Comparison of ENCODE assay signal across 8 cellular contexts in genomic region chr22:19479358-19480172, GRCh38. TPM values are rescaled to one million over a fixed set of nuclear protein-coding genes. Genes with fewer than 3 reads are reported as not detected.
DNase-seq lines count a peak whose midpoint lies in the region; ATAC-seq, FAIRE-seq and TF ChIP-seq lines count a peak whose summit lies in the region.

Gene CDC45 (plus strand): TSS chr22:19479920. CDS start chr22:19479969, 49 bp downstream.

- TF ChIP-seq POLR2A in GM12891 (IDR thresholded peaks at IDR 0.05; ENCODE audit: low read depth, low read length) (no peak), transverse colon (IDR thresholded peaks at IDR 0.05) (no peak)

- CTCF ChIA-PET in T-cell (lab: Charles Lee), result interaction anchor here (0.6 to 2.2 kb wide), 6 partner anchors 19 to 456 kb away, joined by 3 to 7 read pairs (median 6); partner anchors contain the start of gene ESS2 (in 1 of the 2)

- WGBS in adipose tissue, 3 donors, result 0 to 1% (median 0%) methylated on average over 49 to 50 of the region's 50 CpGs
- 0% methylated on average over 14 to 49 of the region's 50 CpGs for WGBS in transverse colon (ENCODE audit: low coverage in 1 of 2), 2 donors

- H3K9ac ChIP-seq in parathyroid adenoma, result peak within 1 kb of the TSS; percentile 37

- H2AFZ ChIP-seq in parathyroid adenoma, result peak within 1 kb of the TSS; percentile 81

- peak within 1 kb of the TSS; percentile 84 to 93 (median 93) for H3K4me3 Mint-ChIP-seq in T-cell

- peaks cover 7% of the 10 kb centered on the region for H3K36me3 Mint-ChIP-seq in T-cell

- peaks cover 5% of the 10 kb centered on the region for H3K4me1 ChIP-seq in cardiac muscle cell (ENCODE audit: low read depth)
- peaks cover 4% of the 10 kb centered on the region for H3K4me1 ChIP-seq in parathyroid adenoma
- peaks cover 16 to 22% (median 21%) of the 10 kb centered on the region in 4 donors for H3K4me1 ChIP-seq in transverse colon

- H3K27me3 ChIP-seq in cardiac muscle cell (no peaks in the 10 kb centered on the region), parathyroid adenoma (ENCODE audit: control insufficient read depth, insufficient read depth, low read length) (no peaks in the 10 kb centered on the region), transverse colon (no peaks in the 10 kb centered on the region)

- H3K9me3 ChIP-seq in cardiac muscle cell (ENCODE audit: low read depth) (no peaks in the 10 kb centered on the region), parathyroid adenoma (ENCODE audit: control insufficient read depth, low read length) (no peaks in the 10 kb centered on the region), transverse colon (no peaks in the 10 kb centered on the region)

- H3K79me2 ChIP-seq in parathyroid adenoma, result peaks cover 6% of the 10 kb centered on the region

- no peaks in the 10 kb centered on the region for H3K9me3 Mint-ChIP-seq in T-cell

- intact Hi-C loops in transverse colon (cut with DNase I; ENCODE audit: low total_unique reads), result no loop called here

- peak within 1 kb of the TSS; percentile 100 for H3K4me2 ChIP-seq in parathyroid adenoma (ENCODE audit: low read length)

- TF ChIP-seq CTCF in cardiac muscle cell (IDR thresholded peaks at IDR 0.05; ENCODE audit: low read depth, low read length), result no peak
- no peak for TF ChIP-seq CTCF in parathyroid adenoma (IDR thresholded peaks at IDR 0.05)
- no peak for TF ChIP-seq CTCF in transverse colon (IDR thresholded peaks at IDR 0.05)

- H3K4me3 ChIP-seq in cardiac muscle cell (peak within 1 kb of the TSS; percentile 52), parathyroid adenoma (ENCODE audit: low read depth, low read length) (peak within 1 kb of the TSS; percentile 82), transverse colon (peak within 1 kb of the TSS; percentile 67 to 87 (median 73))

- POLR2A ChIA-PET in T-cell (lab: Charles Lee), result interaction anchor here in 1 of 2 donors (0.6 to 0.7 kb wide), 2 partner anchors 381 to 1483 kb away, joined by 3 to 5 read pairs; no protein-coding TSS in a partner anchor

- H3K4me1 Mint-ChIP-seq in T-cell, result peaks cover 33 to 36% (median 33%) of the 10 kb centered on the region in 3 donors

- ATAC-seq in HG02840 (IDR thresholded peaks at IDR 0.05; ENCODE audit: low FRiP score, unreplicated experiment) (peak; percentile 84), T-cell (replicated peaks in 1 of 4) (peak; percentile 90 to 93 (median 92))

- H3K27ac ChIP-seq in adipose tissue (ENCODE audit: low read depth, low read length) (peak within 1 kb of the TSS; percentile 98), cardiac muscle cell (peak within 1 kb of the TSS; percentile 97), parathyroid adenoma (peak within 1 kb of the TSS; percentile 97), transverse colon (peak within 1 kb of the TSS; percentile 86 to 96 (median 90))

- peak within 1 kb of the TSS; percentile 100 for H3K27ac Mint-ChIP-seq in T-cell

- no peak for TF ChIP-seq EP300 in transverse colon (IDR thresholded peaks at IDR 0.05; ENCODE audit: low read depth)

- peak; percentile 89 for FAIRE-seq in GM12891 (lab: Jason Lieb, UNC)

- H3K36me3 ChIP-seq in cardiac muscle cell (no peaks in the 10 kb centered on the region), parathyroid adenoma (ENCODE audit: control insufficient read depth, insufficient read depth, low read length) (no peaks in the 10 kb centered on the region), transverse colon (no peaks in the 10 kb centered on the region)

- H3K27me3 Mint-ChIP-seq in T-cell, result no peaks in the 10 kb centered on the region

- in situ Hi-C loops in transverse colon (cut with MboI; ENCODE audit: low pct_ligation_motif_present in 1 of 4, low pct_unique_long_range_greater_than_20kb in 1 of 4, low sequenced_read_pairs in 3 of 4), result no loop called here

- DNase-seq in GM12891 (ENCODE audit: insufficient read length, low spot score), result peak; percentile 95
- peak; percentile 89 for DNase-seq in NCI-H1436 treated with DMSO at 0.1 percent for 48 hours (lab: John Stamatoyannopoulos, UW)
- peak; percentile 86 to 96 (median 92) for DNase-seq in T-cell
- DNase-seq in cardiac muscle cell (ENCODE audit: low read depth in 1 of 2, low spot score in 1 of 2), result peak; percentile 98 to 99
- DNase-seq in transverse colon, result peak; percentile 97

TF ChIP-seq in GM12891, 5 proteins besides CTCF, POLR2A, EP300 and RAD21:
- no peak for TF ChIP-seq SPI1 (IDR thresholded peaks at IDR 0.05; ENCODE audit: low read depth, low read length)
- TF ChIP-seq TAF1 (IDR thresholded peaks at IDR 0.05; ENCODE audit: low read depth, low read length), result no peak; the same call in 1 of the 2 replicates
- TF ChIP-seq POLR2AphosphoS5 (IDR thresholded peaks at IDR 0.05; ENCODE audit: low read depth, low read length), result no peak
- no peak for TF ChIP-seq POU2F2 (IDR thresholded peaks at IDR 0.05; ENCODE audit: low read depth, low read length)
- no peak for TF ChIP-seq PAX5 (IDR thresholded peaks at IDR 0.05; ENCODE audit: insufficient read depth, low read length, severe bottlenecking)

RNA-seq across cellular contexts. Expression of gene CDC45, which starts in this region (rescaled TPM):
- 32.7 TPM for polyA plus RNA-seq in GM12891 (2012; ENCODE audit: low read depth, missing spikeins)
- total RNA-seq in T-cell (1 to 10 TPM in 4 of 5 donors, under 1 TPM in 1; 0.56 to 2.7 (median 2.2) TPM), cardiac muscle cell (7.6 and 9.1 TPM in 2 replicates), transverse colon (1 to 10 TPM in 3 of 4 donors, not detected in 1; 1.1 to 2.0 (median 1.2) TPM)
- polyA plus RNA-seq in adipose tissue (1 to 10 TPM in 1 of 3 donors, under 1 TPM in 2; 0.12 to 1.9 (median 0.23) TPM), cardiac muscle cell (11.2 and 15.5 TPM in 2 replicates)

Comparison
In these comparisons a context has a peak if more than half of its experiments do, and no peak if none do; other contexts are left out.
1. Peak in every context shown above with its lines: DNase-seq, ATAC-seq, H3K4me3 ChIP-seq and H3K27ac ChIP-seq.